ENCODE assay signal across 8 cellular contexts in the genomic region with DNA sequence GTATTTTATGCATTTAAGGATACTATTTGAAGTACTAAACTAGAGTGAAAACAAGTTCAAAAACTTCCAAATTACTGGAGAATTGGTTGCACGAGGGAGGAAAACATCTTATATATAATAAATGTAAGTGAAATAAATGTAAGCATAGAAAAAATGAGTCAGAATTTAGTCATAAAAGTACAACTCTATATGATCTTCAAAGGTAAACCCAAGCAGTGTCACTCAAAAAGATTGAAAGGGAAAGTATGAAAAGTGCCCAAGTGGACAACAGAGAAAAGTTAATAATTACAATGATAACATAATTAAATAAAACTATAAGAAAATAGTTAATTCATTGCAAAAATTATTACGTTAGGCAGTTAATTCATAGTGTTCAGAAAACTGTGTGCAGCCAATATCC.
"Had no signal": no experiment of that assay in that cellular context is flagged by ENCODE, and none has a peak within 500 bp of the region (broad histone marks: within the 10 kb centered on the region; RNA-seq: fewer than 3 reads in every experiment).

No MANE protein-coding gene starts in this region.

- H3K4me1 Mint-ChIP-seq: GM23338, H9, IgD-negative memory B cell had no signal

- DNase-seq: H9, HCEC 1CT, KBM-7 had no signal

- H3K27ac Mint-ChIP-seq: GM23338, H9, IgD-negative memory B cell had no signal

- H3K36me3 Mint-ChIP-seq: IgD-negative memory B cell had no signal

- H3K4me3 ChIP-seq: GM23338 had no signal

- FAIRE-seq: H1, H54, HTR-8/SVneo had no signal

- ATAC-seq: GM23338 had no signal

- H3K4me2 ChIP-seq: GM23338 had no signal

- H2AFZ ChIP-seq: GM23338 had no signal

- H3K9me3 Mint-ChIP-seq: GM23338, H9 had no signal

- H3K27me3 Mint-ChIP-seq: IgD-negative memory B cell had no signal

- H3K4me3 Mint-ChIP-seq: GM23338, H9, IgD-negative memory B cell had no signal
